ENCODE assay signal across 1 cellular context in the genomic region with DNA sequence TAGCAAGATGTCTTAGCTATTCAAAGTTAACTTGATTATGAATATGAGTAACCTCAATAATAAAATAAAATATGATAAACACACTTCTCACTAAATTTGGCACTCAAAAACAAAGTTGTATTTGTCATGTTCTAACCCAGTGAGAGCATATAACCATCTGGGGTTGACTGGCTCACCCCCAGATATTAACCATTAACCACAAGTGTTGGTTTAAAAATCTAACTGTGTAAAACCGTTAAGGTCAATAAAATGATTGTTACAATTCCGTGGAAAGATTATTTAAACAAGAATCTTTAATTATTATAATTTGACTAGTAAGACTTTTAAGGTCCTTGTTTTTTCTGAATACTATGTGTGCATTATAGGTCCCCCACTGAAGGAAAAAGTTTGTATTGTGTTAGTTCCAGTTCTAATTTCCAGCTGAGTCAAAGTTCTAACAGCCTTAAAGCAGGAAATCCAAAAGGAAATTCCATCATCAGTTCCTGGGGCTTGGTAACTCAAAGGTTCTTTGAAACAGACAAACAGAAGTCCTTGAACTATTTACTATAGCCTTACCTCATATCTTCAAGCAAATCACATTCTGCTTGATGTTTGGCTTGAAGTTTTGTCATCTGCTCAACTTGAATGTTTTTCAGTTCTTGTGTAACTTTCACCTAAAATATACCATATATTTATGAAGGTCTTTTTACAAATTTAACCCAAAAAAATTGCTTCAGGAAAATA.
TF ChIP-seq lines count a peak whose summit lies in the region.

No MANE protein-coding gene starts in this region.

TF ChIP-seq in GM23338, 12 proteins besides CTCF, POLR2A, EP300 and RAD21 (continued from another document):
- TF ChIP-seq, protein P1, sequence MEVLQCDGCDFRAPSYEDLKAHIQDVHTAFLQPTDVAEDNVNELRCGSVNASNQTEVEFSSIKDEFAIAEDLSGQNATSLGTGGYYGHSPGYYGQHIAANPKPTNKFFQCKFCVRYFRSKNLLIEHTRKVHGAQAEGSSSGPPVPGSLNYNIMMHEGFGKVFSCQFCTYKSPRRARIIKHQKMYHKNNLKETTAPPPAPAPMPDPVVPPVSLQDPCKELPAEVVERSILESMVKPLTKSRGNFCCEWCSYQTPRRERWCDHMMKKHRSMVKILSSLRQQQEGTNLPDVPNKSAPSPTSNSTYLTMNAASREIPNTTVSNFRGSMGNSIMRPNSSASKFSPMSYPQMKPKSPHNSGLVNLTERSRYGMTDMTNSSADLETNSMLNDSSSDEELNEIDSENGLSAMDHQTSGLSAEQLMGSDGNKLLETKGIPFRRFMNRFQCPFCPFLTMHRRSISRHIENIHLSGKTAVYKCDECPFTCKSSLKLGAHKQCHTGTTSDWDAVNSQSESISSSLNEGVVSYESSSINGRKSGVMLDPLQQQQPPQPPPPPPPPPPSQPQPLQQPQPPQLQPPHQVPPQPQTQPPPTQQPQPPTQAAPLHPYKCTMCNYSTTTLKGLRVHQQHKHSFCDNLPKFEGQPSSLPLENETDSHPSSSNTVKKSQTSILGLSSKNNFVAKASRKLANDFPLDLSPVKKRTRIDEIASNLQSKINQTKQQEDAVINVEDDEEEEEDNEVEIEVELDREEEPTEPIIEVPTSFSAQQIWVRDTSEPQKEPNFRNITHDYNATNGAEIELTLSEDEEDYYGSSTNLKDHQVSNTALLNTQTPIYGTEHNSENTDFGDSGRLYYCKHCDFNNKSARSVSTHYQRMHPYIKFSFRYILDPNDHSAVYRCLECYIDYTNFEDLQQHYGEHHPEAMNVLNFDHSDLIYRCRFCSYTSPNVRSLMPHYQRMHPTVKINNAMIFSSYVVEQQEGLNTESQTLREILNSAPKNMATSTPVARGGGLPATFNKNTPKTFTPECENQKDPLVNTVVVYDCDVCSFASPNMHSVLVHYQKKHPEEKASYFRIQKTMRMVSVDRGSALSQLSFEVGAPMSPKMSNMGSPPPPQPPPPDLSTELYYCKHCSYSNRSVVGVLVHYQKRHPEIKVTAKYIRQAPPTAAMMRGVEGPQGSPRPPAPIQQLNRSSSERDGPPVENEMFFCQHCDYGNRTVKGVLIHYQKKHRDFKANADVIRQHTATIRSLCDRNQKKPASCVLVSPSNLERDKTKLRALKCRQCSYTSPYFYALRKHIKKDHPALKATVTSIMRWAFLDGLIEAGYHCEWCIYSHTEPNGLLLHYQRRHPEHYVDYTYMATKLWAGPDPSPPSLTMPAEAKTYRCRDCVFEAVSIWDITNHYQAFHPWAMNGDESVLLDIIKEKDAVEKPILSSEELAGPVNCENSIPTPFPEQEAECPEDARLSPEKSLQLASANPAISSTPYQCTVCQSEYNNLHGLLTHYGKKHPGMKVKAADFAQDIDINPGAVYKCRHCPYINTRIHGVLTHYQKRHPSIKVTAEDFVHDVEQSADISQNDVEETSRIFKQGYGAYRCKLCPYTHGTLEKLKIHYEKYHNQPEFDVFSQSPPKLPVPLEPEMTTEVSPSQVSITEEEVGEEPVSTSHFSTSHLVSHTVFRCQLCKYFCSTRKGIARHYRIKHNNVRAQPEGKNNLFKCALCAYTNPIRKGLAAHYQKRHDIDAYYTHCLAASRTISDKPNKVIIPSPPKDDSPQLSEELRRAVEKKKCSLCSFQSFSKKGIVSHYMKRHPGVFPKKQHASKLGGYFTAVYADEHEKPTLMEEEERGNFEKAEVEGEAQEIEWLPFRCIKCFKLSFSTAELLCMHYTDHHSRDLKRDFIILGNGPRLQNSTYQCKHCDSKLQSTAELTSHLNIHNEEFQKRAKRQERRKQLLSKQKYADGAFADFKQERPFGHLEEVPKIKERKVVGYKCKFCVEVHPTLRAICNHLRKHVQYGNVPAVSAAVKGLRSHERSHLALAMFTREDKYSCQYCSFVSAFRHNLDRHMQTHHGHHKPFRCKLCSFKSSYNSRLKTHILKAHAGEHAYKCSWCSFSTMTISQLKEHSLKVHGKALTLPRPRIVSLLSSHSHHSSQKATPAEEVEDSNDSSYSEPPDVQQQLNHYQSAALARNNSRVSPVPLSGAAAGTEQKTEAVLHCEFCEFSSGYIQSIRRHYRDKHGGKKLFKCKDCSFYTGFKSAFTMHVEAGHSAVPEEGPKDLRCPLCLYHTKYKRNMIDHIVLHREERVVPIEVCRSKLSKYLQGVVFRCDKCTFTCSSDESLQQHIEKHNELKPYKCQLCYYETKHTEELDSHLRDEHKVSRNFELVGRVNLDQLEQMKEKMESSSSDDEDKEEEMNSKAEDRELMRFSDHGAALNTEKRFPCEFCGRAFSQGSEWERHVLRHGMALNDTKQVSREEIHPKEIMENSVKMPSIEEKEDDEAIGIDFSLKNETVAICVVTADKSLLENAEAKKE (CRISPR knock-in tag; IDR thresholded peaks at IDR 0.05) = no peak
- no peak for TF ChIP-seq NANOG (IDR thresholded peaks at IDR 0.05; ENCODE audit: borderline replicate concordance)
